In the genomic region with DNA sequence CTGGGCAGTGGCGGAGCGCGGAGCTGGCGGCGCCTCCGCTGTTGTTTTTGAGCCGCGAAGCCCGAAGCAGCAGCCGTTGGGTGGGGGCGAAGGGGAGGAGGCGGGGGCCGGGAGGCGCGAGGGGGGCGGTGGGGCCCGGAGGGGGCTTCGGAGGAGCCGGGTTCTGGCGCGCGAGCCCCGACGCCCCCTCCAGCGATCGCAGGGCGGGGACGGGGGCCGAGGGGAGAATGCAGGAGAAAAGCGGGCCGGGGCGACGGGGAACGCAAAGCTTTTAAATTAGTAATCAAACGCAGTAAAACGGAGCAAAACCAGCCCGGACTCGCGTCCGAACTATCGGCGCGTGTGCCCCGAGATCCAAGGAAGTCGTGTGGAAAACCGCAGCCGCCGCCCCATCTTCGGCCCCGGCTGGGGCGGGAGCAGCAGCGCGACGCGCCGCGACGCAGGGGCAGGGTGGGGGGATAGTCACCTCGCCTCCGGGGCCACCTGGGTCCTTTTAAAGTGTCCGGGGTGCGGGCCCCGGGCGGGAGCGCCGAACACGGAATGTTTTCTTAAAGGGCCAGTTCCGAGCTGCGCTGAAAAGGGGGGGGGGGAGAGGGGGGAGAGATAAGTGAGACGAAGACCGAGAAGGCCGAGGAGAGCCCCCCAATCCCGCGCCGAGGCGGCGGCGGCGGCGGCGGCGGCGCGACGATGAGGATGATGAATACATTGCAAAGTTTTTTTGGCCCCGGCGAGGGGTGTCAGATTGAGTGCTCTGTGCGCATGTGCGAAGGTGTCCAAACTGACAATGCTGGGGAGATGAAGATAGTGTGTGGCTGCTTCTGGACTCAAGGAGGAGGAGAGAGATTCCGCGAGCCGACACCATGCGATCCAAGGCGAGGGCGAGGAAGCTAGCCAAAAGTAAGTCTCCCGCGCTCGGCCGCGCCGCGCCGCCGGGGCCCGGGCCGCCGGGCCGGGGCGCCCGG, we compare ENCODE assay signal across 8 cellular contexts. TPM values are rescaled to one million over a fixed set of nuclear protein-coding genes. Genes with fewer than 3 reads are reported as not detected.
DNase-seq lines count a peak whose midpoint lies in the region; ATAC-seq, FAIRE-seq and TF ChIP-seq lines count a peak whose summit lies in the region.

TSS of gene PRDM16 (plus strand) at position 804 of the 962 bp plus-strand sequence. CDS start at position 861, 57 bp downstream.

- no peaks in the 10 kb centered on the region for H3K4me1 ChIP-seq in keratinocyte (ENCODE audit: control insufficient read depth, extremely low read depth, insufficient read depth, low read length)

- H3K27ac ChIP-seq in keratinocyte (ENCODE audit: control insufficient read depth, insufficient read depth, low read length): no peak within 1 kb of the TSS

- H3K36me3 ChIP-seq in keratinocyte (ENCODE audit: control insufficient read depth in 2 of 2, extremely low read depth in 1 of 2, insufficient read depth in 2 of 2, low read length in 2 of 2): no peaks in the 10 kb centered on the region

- peaks cover 92% of the 10 kb centered on the region for H3K27me3 ChIP-seq in keratinocyte (ENCODE audit: control insufficient read depth, extremely low read depth, insufficient read depth, low read length)

- peak within 1 kb of the TSS; percentile 62 for H3K4me2 ChIP-seq in keratinocyte (ENCODE audit: control insufficient read depth, extremely low read depth, insufficient read depth, low read depth, low read length)

- peak within 1 kb of the TSS; percentile 93 to 98 (median 96) for H3K27ac Mint-ChIP-seq in brain

- peak within 1 kb of the TSS; percentile 42 for H3K4me3 ChIP-seq in LNCaP clone FGC (ENCODE audit: low read depth, low read length)
- H3K4me3 ChIP-seq in keratinocyte (ENCODE audit: control insufficient read depth in 2 of 3, extremely low read depth in 1 of 3, insufficient read depth in 2 of 3, low read depth in 1 of 3, low read length in 3 of 3): peak within 1 kb of the TSS; percentile 13 to 67 (median 24)

- no peaks in the 10 kb centered on the region for H3K79me2 ChIP-seq in keratinocyte (ENCODE audit: control insufficient read depth, insufficient read depth, low read length)

- peaks cover 27% of the 10 kb centered on the region for H3K27me3 Mint-ChIP-seq in brain

- peak; percentile 55 for DNase-seq in AG20443 (ENCODE audit: low spot score)
- no peak for DNase-seq in LNCaP clone FGC (ENCODE audit: low read depth)
- no peak for DNase-seq in keratinocyte (ENCODE audit: low read depth, low spot score)
- DNase-seq in stimulated activated CD4-positive, alpha-beta T cell treated with anti-CD3 and anti-CD28 coated beads, Interleukin-4, amount 100 ng/mL, for 1 hour: peak; percentile 29
- no peak for DNase-seq in inferior parietal cortex (ENCODE audit: extremely low spot score)

- TF ChIP-seq CTCF in LNCaP clone FGC (IDR thresholded peaks at IDR 0.05; ENCODE audit: control insufficient read depth, extremely low read depth, insufficient read depth): no peak
- TF ChIP-seq CTCF in brain (conservative IDR thresholded peaks at IDR 0.05): no peak
- no peak for TF ChIP-seq CTCF in keratinocyte (optimal IDR thresholded peaks at IDR 0.05 in 1 of 3, IDR thresholded peaks at IDR 0.05 in 1 of 3, conservative IDR thresholded peaks at IDR 0.05 in 1 of 3; ENCODE audit: extremely low read depth in 1 of 3, insufficient read depth in 2 of 3, low read length in 3 of 3)

- peaks cover 4% of the 10 kb centered on the region for H3K9me3 ChIP-seq in keratinocyte (ENCODE audit: control insufficient read depth, low read depth, low read length)

- peaks cover 0 to 3% (median 0%) of the 10 kb centered on the region in 5 experiments for H3K9me3 Mint-ChIP-seq in brain

- no peaks in the 10 kb centered on the region for H3K36me3 Mint-ChIP-seq in brain

- ATAC-seq in GM21619 (IDR thresholded peaks at IDR 0.05; ENCODE audit: unreplicated experiment) (no peak), GM18873 (IDR thresholded peaks at IDR 0.05; ENCODE audit: low FRiP score, unreplicated experiment) (no peak)

- peaks cover 29% of the 10 kb centered on the region for H3K4me1 Mint-ChIP-seq in brain

- dilution Hi-C loops in keratinocyte (cut with MboI; ENCODE audit: extremely low pct_ligation_motif_present, low sequenced_read_pairs): no loop called here

- H3K9me1 ChIP-seq in keratinocyte (ENCODE audit: control insufficient read depth, extremely low read depth, insufficient read depth, low read length): no peaks in the 10 kb centered on the region

- H3K9ac ChIP-seq in keratinocyte (ENCODE audit: control insufficient read depth, extremely low read depth, insufficient read depth, low read length): no peak within 1 kb of the TSS

- peak within 1 kb of the TSS; percentile 90 to 98 (median 93) for H3K4me3 Mint-ChIP-seq in brain

- no peak within 1 kb of the TSS for H2AFZ ChIP-seq in keratinocyte (ENCODE audit: control insufficient read depth, low read length)

- no peak for FAIRE-seq in keratinocyte (lab: Jason Lieb, UNC)

- no peaks in the 10 kb centered on the region for H4K20me1 ChIP-seq in keratinocyte (ENCODE audit: control insufficient read depth, extremely low read depth, insufficient read depth, low read length)

RNA-seq across cellular contexts. Expression of gene PRDM16, which starts in this region (rescaled TPM):
- polyA plus RNA-seq in brain (ENCODE audit: insufficient read depth, low read depth, low replicate concordance) (2.4 TPM), keratinocyte (under 0.01 to 0.05 TPM in 2 of 3 replicates, not detected in the other)
- polyA plus RNA-seq in keratinocyte (2011; ENCODE audit: low read depth): not detected
- 0.03 TPM in 1 of 2 replicates, not detected in the other for polyA plus RNA-seq in keratinocyte (2011; cell fraction: cytosol; rRNA removed)
- polyA plus RNA-seq in keratinocyte (2011; cell fraction: nucleus; rRNA removed): 0.07 and 0.41 TPM in 2 replicates
- not detected in 2 replicates for polyA plus RNA-seq in keratinocyte (2012; ENCODE audit: low replicate concordance)
- polyA minus RNA-seq in keratinocyte: not detected in 3 replicates
- polyA minus RNA-seq in keratinocyte (2011; cell fraction: cytosol; rRNA and poly(A)+ RNA removed): not detected
- polyA minus RNA-seq in keratinocyte (2011; cell fraction: nucleus; rRNA and poly(A)+ RNA removed): not detected in 2 replicates

Comparison
In these comparisons a context has a peak if more than half of its experiments do, and no peak if none do; other contexts are left out.
1. DNase-seq: peak in AG20443 (single experiment) and stimulated activated CD4-positive, alpha-beta T cell treated with anti-CD3 and anti-CD28 coated beads, Interleukin-4, amount 100 ng/mL, for 1 hour (single experiment); none in LNCaP clone FGC (single experiment), keratinocyte (single experiment) and inferior parietal cortex (single experiment).